ENCODE assay signal across 8 cellular contexts in the genomic region with DNA sequence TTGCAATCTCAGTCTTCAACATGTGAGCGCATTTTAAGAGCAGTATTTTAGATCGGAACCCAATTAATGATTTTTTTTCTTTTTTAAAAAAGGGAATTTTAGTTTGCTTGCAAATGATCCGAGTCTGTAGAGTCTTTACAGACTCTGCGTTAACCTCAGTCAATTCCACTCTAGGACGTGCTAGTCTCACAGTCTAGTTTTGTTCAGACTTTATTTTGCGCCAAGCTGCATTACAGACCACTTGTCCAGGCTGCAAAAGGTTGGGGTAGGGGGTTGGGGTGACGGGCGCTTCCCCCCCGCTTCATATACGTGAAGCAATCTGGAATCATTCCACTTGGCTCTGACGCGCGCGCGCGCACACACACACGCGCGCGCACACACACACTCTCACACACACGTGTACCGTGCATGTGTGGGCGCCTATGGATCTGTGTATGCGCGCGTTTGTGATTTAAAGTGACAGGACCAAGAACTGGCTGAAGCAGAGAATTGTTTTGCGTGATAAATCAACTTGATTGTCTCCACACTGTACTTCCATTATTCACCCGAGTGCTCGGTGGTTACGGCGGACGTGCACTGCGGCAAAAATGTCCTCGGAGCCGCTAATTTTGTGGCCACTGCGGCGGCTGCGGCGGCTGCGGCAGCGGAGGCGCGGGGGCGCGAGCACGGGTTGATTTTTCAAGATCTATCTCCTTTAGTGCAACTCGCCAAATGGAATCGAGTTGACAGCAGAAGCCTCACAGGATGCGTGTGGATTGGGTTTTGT. TPM values are rescaled to one million over a fixed set of nuclear protein-coding genes. Genes with fewer than 3 reads are reported as not detected.
A peak's percentile ranks its signal among the peaks of the same experiment; 100 is the strongest.
DNase-seq lines count a peak whose midpoint lies in the region; ATAC-seq and TF ChIP-seq lines count a peak whose summit lies in the region.

No MANE protein-coding gene starts in this region.

- no peak for ATAC-seq in GM18858 (IDR thresholded peaks at IDR 0.05; ENCODE audit: unreplicated experiment)

- H3K27ac Mint-ChIP-seq in CD14-positive monocyte (peak overlapping the region in 4 of 7 donors; percentile 19 to 46 (median 36)), IgD-negative memory B cell (no peak overlapping the region)

- intact Hi-C loops in CD14-positive monocyte (cut with micrococcal nuclease): no loop called here

- peak overlapping the region; percentile 41 to 72 (median 55) for H3K4me3 ChIP-seq in skin epidermis

- H3K27me3 Mint-ChIP-seq in CD14-positive monocyte (ENCODE audit: low read depth in 3 of 3): peaks cover 50 to 57% (median 54%) of the 10 kb centered on the region in 3 donors
- peaks cover 67% of the 10 kb centered on the region for H3K27me3 Mint-ChIP-seq in IgD-negative memory B cell

- peaks cover 0 to 8% (median 5%) of the 10 kb centered on the region in 7 donors for H3K9me3 Mint-ChIP-seq in CD14-positive monocyte
- peaks cover 0 to 2% (median 0%) of the 10 kb centered on the region in 3 donors for H3K9me3 Mint-ChIP-seq in IgD-negative memory B cell

- H3K36me3 Mint-ChIP-seq in CD14-positive monocyte (peaks cover 13 to 21% of the 10 kb centered on the region in 2 donors), IgD-negative memory B cell (no peaks in the 10 kb centered on the region)

- H3K4me3 Mint-ChIP-seq in CD14-positive monocyte: peak overlapping the region; percentile 92 to 94
- H3K4me3 Mint-ChIP-seq in IgD-negative memory B cell: peak overlapping the region; percentile 41 to 90 (median 85)

- TF ChIP-seq CTCF in CD14-positive monocyte (IDR thresholded peaks at IDR 0.05): no peak

- DNase-seq in CD14-positive monocyte (ENCODE audit: low spot score) (no peak), SW480 (ENCODE audit: low spot score) (peak; percentile 47), cerebellum (ENCODE audit: low spot score) (peak; percentile 59), islet precursor cell (peak; percentile 64), NCI-H1048 (lab: John Stamatoyannopoulos, UW) (no peak)

- H3K4me1 Mint-ChIP-seq in CD14-positive monocyte: peaks cover 55% of the 10 kb centered on the region
- H3K4me1 Mint-ChIP-seq in IgD-negative memory B cell: peaks cover 13 to 40% (median 17%) of the 10 kb centered on the region in 3 donors

- H3K27ac ChIP-seq in skin epidermis: peak overlapping the region in 18 of 21 experiments; percentile 4 to 81 (median 66)

RNA-seq across cellular contexts. Expression of a gene that starts 25.5 kb away (rescaled TPM):
- polyA plus RNA-seq in CD14-positive monocyte: 1 to 10 TPM; 1.4 to 5.3 TPM
- 0.93 TPM for polyA plus RNA-seq in IgD-negative memory B cell
- 86.0 TPM for total RNA-seq in cerebellum

Comparison
In these comparisons a context has a peak if more than half of its experiments do, and no peak if none do; other contexts are left out.
1. DNase-seq: peak in SW480 (single experiment), cerebellum (single experiment) and islet precursor cell (single experiment); none in CD14-positive monocyte (single experiment) and NCI-H1048 (single experiment).
2. H3K27ac Mint-ChIP-seq: peak in CD14-positive monocyte (4 of 7); none in IgD-negative memory B cell (0 of 3).